10 cellular contexts compared by ENCODE assay signal in genomic region chr1:243409284-243409683, GRCh38.
DNase-seq lines count a peak whose midpoint lies in the region; ATAC-seq, FAIRE-seq and TF ChIP-seq lines count a peak whose summit lies in the region.
"Had no signal": no experiment of that assay in that cellular context is flagged by ENCODE, and none has a peak within 500 bp of the region (broad histone marks: within the 10 kb centered on the region; RNA-seq: fewer than 3 reads in every experiment).

No MANE protein-coding gene starts in this region.

- H3K4me1 ChIP-seq in GM12878 (ENCODE audit: control insufficient read depth, insufficient read depth, low read length) = peaks cover 8% of the 10 kb centered on the region; the same call in 1 of the 2 replicates
- H3K4me1 ChIP-seq: testis had no signal

- POLR2A ChIA-PET in GM12878 (lab: Charles Lee) = no interaction called here

- no peak for TF ChIP-seq EP300 in GM12878 (IDR thresholded peaks at IDR 0.05; ENCODE audit: borderline replicate concordance in 1 of 2, control insufficient read depth in 1 of 2, low read depth in 2 of 2, low read length in 2 of 2)

- 97% methylated on average over 2 of the region's 2 CpGs for WGBS in GM12878 (ENCODE audit: insufficient coverage, insufficient replicate concordance, low lambda C conversion rate, missing lambda C conversion rate)

- FAIRE-seq in G401.6 (lab: Jason Lieb, UNC) = peak; percentile 59
- no peak for FAIRE-seq in GM12878 (lab: Jason Lieb, UNC)

- no peaks in the 10 kb centered on the region for H3K9me3 ChIP-seq in GM12878 (replicated peaks; ENCODE audit: control insufficient read depth, insufficient read depth, low read length)
- H3K9me3 ChIP-seq: testis had no signal

- CTCF ChIA-PET in GM12878 (lab: Yijun Ruan, JAX) = interaction anchor here (1.0 to 3.4 kb wide), 9 partner anchors 13 to 339 kb away, joined by 3 to 39 read pairs (median 4); no protein-coding TSS in a partner anchor

- no peak overlapping the region for H3K4me3 ChIP-seq in LNCaP clone FGC (ENCODE audit: low read depth, low read length)
- no peak overlapping the region for H3K4me3 ChIP-seq in GM12878
- H3K4me3 ChIP-seq: testis had no signal

- intact Hi-C loops in GM12878 (cut with micrococcal nuclease; ENCODE audit: unreplicated experiment) = loop anchor here (2.0 to 5.0 kb wide), 2 partner anchors 64 to 338 kb away; no protein-coding TSS in a partner anchor

- BruUV-seq in GM12878 (replicated peaks; lab: Mats Ljungman, UMichigan) = no TSS peak

- H3K27me3 ChIP-seq in GM12878 (replicated peaks in 1 of 2; ENCODE audit: control insufficient read depth in 2 of 2, insufficient read depth in 2 of 2, low read length in 1 of 2) = no peaks in the 10 kb centered on the region
- H3K27me3 ChIP-seq: testis had no signal

- peak; percentile 50; the same call in 2 of the 3 replicates for ATAC-seq in GM12878

- H2AFZ ChIP-seq in GM12878 (ENCODE audit: control insufficient read depth, low read depth, low read length) = no peak overlapping the region

- SMC1A ChIA-PET in GM12878 (lab: Charles Lee; ENCODE audit: uncharacterized antibody, unreplicated experiment) = interaction anchor here (0.8 to 2.5 kb wide), 5 partner anchors 11 to 68 kb away, joined by 3 to 14 read pairs (median 4); no protein-coding TSS in a partner anchor

- H3K36me3 ChIP-seq in GM12878 (ENCODE audit: control insufficient read depth in 2 of 2, insufficient read depth in 2 of 2, low read length in 1 of 2) = no peaks in the 10 kb centered on the region

- TF ChIP-seq POLR2A in GM12878 (IDR thresholded peaks at IDR 0.05; ENCODE audit: low read depth, low read length) = no peak

- H3K79me2 ChIP-seq in GM12878 (ENCODE audit: control insufficient read depth, insufficient read depth, low read length) = no peaks in the 10 kb centered on the region

- H3K27ac ChIP-seq in GM12878 (ENCODE audit: control insufficient read depth, insufficient read depth) = no peak overlapping the region
- H3K27ac ChIP-seq: testis had no signal

- RAD21 ChIA-PET in GM12878 (lab: Charles Lee; ENCODE audit: unreplicated experiment) = interaction anchor here (1.0 to 3.8 kb wide), 3 partner anchors 8 to 66 kb away, joined by 3 to 35 read pairs (median 3); no protein-coding TSS in a partner anchor

- no peak for DNase-seq in LNCaP clone FGC (ENCODE audit: low read depth)
- DNase-seq in GM12878 (ENCODE audit: low read depth, low spot score) = no peak
- DNase-seq in lung microvascular endothelial cell (ENCODE audit: low read depth in 2 of 2) = peak; percentile 41 to 46
- no peak for DNase-seq in AG20443 (ENCODE audit: low spot score)
- DNase-seq in DMS79 treated with DMSO at 0.1 percent for 48 hours (lab: John Stamatoyannopoulos, UW) = no peak
- DNase-seq in NCI-H345 (lab: John Stamatoyannopoulos, UW) = no peak
- DNase-seq in NCI-H2171 (lab: John Stamatoyannopoulos, UW) = no peak
- DNase-seq: nephron progenitor cell, testis had no signal

- no peak overlapping the region for H3K4me2 ChIP-seq in GM12878 (ENCODE audit: control insufficient read depth, insufficient read depth)

- no peaks in the 10 kb centered on the region for H4K20me1 ChIP-seq in GM12878 (ENCODE audit: control insufficient read depth, insufficient read depth)

- TF ChIP-seq CTCF in LNCaP clone FGC (IDR thresholded peaks at IDR 0.05; ENCODE audit: control insufficient read depth, extremely low read depth, insufficient read depth) (peak; percentile 46), GM12878 (IDR thresholded peaks at IDR 0.05 in 2 of 3, conservative IDR thresholded peaks at IDR 0.05 in 1 of 3; ENCODE audit: control insufficient read depth in 2 of 3, extremely low read depth in 1 of 3, insufficient read depth in 1 of 3, low read depth in 3 of 3, low read length in 3 of 3) (peak; percentile 14 to 42 (median 36); a peak in 4 of 6 replicates)

- in situ Hi-C loops in GM12878 (cut with MboI) = no loop called here

- H3K9ac ChIP-seq in GM12878 (ENCODE audit: control insufficient read depth, insufficient read depth, low read length) = no peak overlapping the region

- peak; percentile 54 for TF ChIP-seq RAD21 in GM12878 (IDR thresholded peaks at IDR 0.05; ENCODE audit: insufficient read depth, low read depth, low read length)

TF ChIP-seq in GM12878, 131 proteins besides CTCF, POLR2A, EP300 and RAD21:
- TF ChIP-seq SMC3 (IDR thresholded peaks at IDR 0.05; ENCODE audit: borderline replicate concordance, low read length) = peak; percentile 26; the same call in 1 of the 2 replicates
- TF ChIP-seq NRF1 (conservative IDR thresholded peaks at IDR 0.05; ENCODE audit: low read depth, low read length) = no peak

Comparison
In these comparisons a context has a peak if more than half of its experiments do, and no peak if none do; other contexts are left out.
1. DNase-seq: peak in lung microvascular endothelial cell (2 of 2); none in LNCaP clone FGC (single experiment), GM12878 (single experiment), AG20443 (single experiment), DMS79 treated with DMSO at 0.1 percent for 48 hours (single experiment), NCI-H345 (single experiment) and NCI-H2171 (single experiment).